Comparison of ENCODE assay signal across 10 cellular contexts in the genomic region with DNA sequence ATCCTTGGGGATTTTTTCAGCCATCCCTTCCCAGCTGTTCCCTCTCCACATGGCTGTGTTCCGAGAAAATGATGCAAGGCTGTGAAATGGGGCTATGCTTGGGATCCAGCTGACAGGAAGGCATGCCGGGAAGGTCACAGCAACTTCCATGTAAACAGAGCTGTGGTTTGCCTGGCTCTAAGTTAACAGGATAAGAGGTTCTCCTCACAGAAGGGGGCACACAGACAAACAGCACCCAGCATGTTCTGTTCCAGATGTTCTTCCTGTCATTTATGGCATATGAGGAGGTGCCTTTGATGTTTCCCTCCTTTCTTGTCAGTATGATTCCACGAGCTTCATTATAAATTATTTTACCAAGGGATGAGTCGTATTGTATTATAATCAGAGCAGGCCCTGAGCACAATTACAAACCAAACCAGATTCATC.
DNase-seq lines count a peak whose midpoint lies in the region; ATAC-seq and TF ChIP-seq lines count a peak whose summit lies in the region.
"Had no signal": no experiment of that assay in that cellular context is flagged by ENCODE, and none has a peak within 500 bp of the region (broad histone marks: within the 10 kb centered on the region; RNA-seq: fewer than 3 reads in every experiment).

No MANE protein-coding gene starts in this region.

- no peak for TF ChIP-seq POLR2A in esophagus muscularis mucosa (IDR thresholded peaks at IDR 0.05; ENCODE audit: low read depth)

- H3K9ac ChIP-seq in colonic mucosa (ENCODE audit: low read depth in 2 of 2, low read length in 2 of 2), result no peak overlapping the region

- H3K4me3 Mint-ChIP-seq in T-cell (no peak overlapping the region), nephron progenitor cell (no peak overlapping the region), CD14-positive monocyte (no peak overlapping the region)

- no peak overlapping the region for H3K27ac Mint-ChIP-seq in T-cell
- H3K27ac Mint-ChIP-seq in nephron progenitor cell, result no peak overlapping the region
- no peak overlapping the region for H3K27ac Mint-ChIP-seq in CD14-positive monocyte

- H3K9me3 ChIP-seq in MG63 (no peaks in the 10 kb centered on the region), colonic mucosa (no peaks in the 10 kb centered on the region), lung (ENCODE audit: control insufficient read depth in 2 of 2, insufficient read depth in 1 of 2, low read length in 1 of 2) (no peaks in the 10 kb centered on the region), esophagus muscularis mucosa (no peaks in the 10 kb centered on the region)

- 56 to 78% methylated on average over 4 of the region's 4 CpGs for WGBS in lung, 2 donors
- WGBS in esophagus muscularis mucosa, result 60% methylated on average over 4 of the region's 4 CpGs

- no peak for TF ChIP-seq EP300 in esophagus muscularis mucosa (IDR thresholded peaks at IDR 0.05)

- intact Hi-C loops in colonic mucosa (cut with DNase I) (no loop called here), CD14-positive monocyte (cut with micrococcal nuclease) (no loop called here), esophagus muscularis mucosa (cut with DNase I) (no loop called here)

- CTCF ChIA-PET in T-cell (lab: Charles Lee), result no interaction called here

- peaks cover 0 to 2% of the 10 kb centered on the region in 2 donors for H3K27me3 Mint-ChIP-seq in T-cell
- H3K27me3 Mint-ChIP-seq in nephron progenitor cell (ENCODE audit: low read depth, poor library complexity), result peaks cover 3% of the 10 kb centered on the region
- no peaks in the 10 kb centered on the region for H3K27me3 Mint-ChIP-seq in CD14-positive monocyte (ENCODE audit: low read depth in 3 of 3)

- TF ChIP-seq CTCF in colonic mucosa (IDR thresholded peaks at IDR 0.05), result no peak
- no peak for TF ChIP-seq CTCF in lung (IDR thresholded peaks at IDR 0.05; ENCODE audit: control extremely low read depth, extremely low read depth)
- no peak for TF ChIP-seq CTCF in nephron progenitor cell (IDR thresholded peaks at IDR 0.05)
- TF ChIP-seq CTCF in CD14-positive monocyte (IDR thresholded peaks at IDR 0.05), result no peak
- TF ChIP-seq CTCF in esophagus muscularis mucosa (IDR thresholded peaks at IDR 0.05), result no peak

- peak overlapping the region; percentile 52; the same call in 1 of the 2 replicates for H3K4me3 ChIP-seq in ACC112 (ENCODE audit: low read depth, low read length)
- H3K4me3 ChIP-seq in MG63, result no peak overlapping the region
- no peak overlapping the region for H3K4me3 ChIP-seq in colonic mucosa
- H3K4me3 ChIP-seq in lung, result no peak overlapping the region
- H3K4me3 ChIP-seq in esophagus muscularis mucosa, result no peak overlapping the region

- peak; percentile 55 for ATAC-seq in lung (ENCODE audit: insufficient read depth, low FRiP score)
- no peak for ATAC-seq in T-cell (replicated peaks in 1 of 4)

- no peaks in the 10 kb centered on the region for H3K27me3 ChIP-seq in ACC112 (ENCODE audit: insufficient read depth, low read length)
- H3K27me3 ChIP-seq in MG63, result no peaks in the 10 kb centered on the region
- no peaks in the 10 kb centered on the region for H3K27me3 ChIP-seq in colonic mucosa
- no peaks in the 10 kb centered on the region for H3K27me3 ChIP-seq in lung (ENCODE audit: control insufficient read depth, insufficient read depth)
- H3K27me3 ChIP-seq in esophagus muscularis mucosa, result no peaks in the 10 kb centered on the region

- no peaks in the 10 kb centered on the region for H3K36me3 Mint-ChIP-seq in T-cell
- H3K36me3 Mint-ChIP-seq in nephron progenitor cell (ENCODE audit: low read depth), result no peaks in the 10 kb centered on the region
- no peaks in the 10 kb centered on the region for H3K36me3 Mint-ChIP-seq in CD14-positive monocyte

- H3K4me1 Mint-ChIP-seq in T-cell (no peaks in the 10 kb centered on the region), nephron progenitor cell (peaks cover 6% of the 10 kb centered on the region), CD14-positive monocyte (no peaks in the 10 kb centered on the region)

- DNase-seq in MG63 (peak; percentile 46), colonic mucosa (peak; percentile 20), lung (ENCODE audit: low spot score) (peak; percentile 29), T-cell (no peak), nephron progenitor cell (no peak), CD14-positive monocyte (ENCODE audit: low spot score) (no peak), esophagus muscularis mucosa (ENCODE audit: extremely low spot score) (no peak)
- DNase-seq: activated T-cell treated with anti-CD3 and anti-CD28 coated beads for 4 hours, NCI-H2029 had no signal

- no peaks in the 10 kb centered on the region for H3K79me2 ChIP-seq in ACC112 (ENCODE audit: control insufficient read depth, insufficient read depth, low read length, unreplicated experiment)

- H3K27ac ChIP-seq in ACC112 (ENCODE audit: low read depth, low read length) (peak overlapping the region; percentile 53), colonic mucosa (peak overlapping the region; percentile 7), lung (ENCODE audit: low read depth in 1 of 2, low read length in 1 of 2) (no peak overlapping the region), esophagus muscularis mucosa (replicated peaks in 1 of 4) (no peak overlapping the region)

- H3K9me3 Mint-ChIP-seq in T-cell (no peaks in the 10 kb centered on the region), nephron progenitor cell (no peaks in the 10 kb centered on the region), CD14-positive monocyte (peaks cover 0 to 4% (median 2%) of the 10 kb centered on the region in 7 donors)

- H2AFZ ChIP-seq in ACC112 (ENCODE audit: low read length, unreplicated experiment), result peak overlapping the region; percentile 87

- H3K36me3 ChIP-seq in ACC112 (ENCODE audit: insufficient read depth, low read length), result no peaks in the 10 kb centered on the region
- no peaks in the 10 kb centered on the region for H3K36me3 ChIP-seq in MG63
- H3K36me3 ChIP-seq in colonic mucosa, result no peaks in the 10 kb centered on the region
- H3K36me3 ChIP-seq in lung (ENCODE audit: control insufficient read depth in 2 of 2, insufficient read depth in 2 of 2, low read length in 2 of 2), result no peaks in the 10 kb centered on the region
- no peaks in the 10 kb centered on the region for H3K36me3 ChIP-seq in esophagus muscularis mucosa

- POLR2A ChIA-PET in T-cell (lab: Charles Lee), result interaction anchor here in 1 of 2 donors (0.6 kb wide), 1 partner anchor 1448 kb away, joined by 3 read pairs; no protein-coding TSS in a partner anchor

- H3K4me1 ChIP-seq in ACC112 (ENCODE audit: control insufficient read depth, insufficient read depth, low read length, unreplicated experiment) (peaks cover 9% of the 10 kb centered on the region), colonic mucosa (no peaks in the 10 kb centered on the region), lung (ENCODE audit: control insufficient read depth in 2 of 2, insufficient read depth in 2 of 2, low read length in 2 of 2) (no peaks in the 10 kb centered on the region), esophagus muscularis mucosa (peaks cover 0 to 15% (median 4%) of the 10 kb centered on the region in 4 donors)

Comparison
In these comparisons a context has a peak if more than half of its experiments do, and no peak if none do; other contexts are left out.
1. H3K27ac ChIP-seq: peak in ACC112 (single experiment) and colonic mucosa (single experiment); none in lung (0 of 2) and esophagus muscularis mucosa (0 of 4).
2. DNase-seq: peak in MG63 (single experiment), colonic mucosa (single experiment) and lung (single experiment); none in T-cell (0 of 34), nephron progenitor cell (single experiment), CD14-positive monocyte (single experiment) and esophagus muscularis mucosa (single experiment).